ENCODE assay signal across 24 cellular contexts in the genomic region with DNA sequence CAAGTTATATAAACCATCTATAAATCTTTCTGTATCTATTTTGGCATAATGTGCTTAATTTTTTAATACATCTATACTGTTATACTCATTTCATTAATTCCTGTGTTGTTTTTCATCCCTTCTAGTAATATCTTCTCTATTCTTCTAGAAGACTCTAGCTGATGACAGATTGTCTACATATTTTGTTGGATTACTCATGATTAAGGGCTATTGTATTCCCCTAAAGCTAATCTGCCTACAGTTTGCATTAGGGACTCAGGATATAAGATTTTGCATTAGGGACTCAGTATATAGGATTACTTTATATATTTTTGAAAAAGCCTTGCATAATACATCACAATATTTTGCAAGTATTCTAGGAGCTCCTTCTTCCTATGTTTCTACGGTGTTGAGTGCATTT. TPM values are rescaled to one million over a fixed set of nuclear protein-coding genes. Genes with fewer than 3 reads are reported as not detected.
DNase-seq lines count a peak whose midpoint lies in the region; TF ChIP-seq lines count a peak whose summit lies in the region.
"Had no signal": no experiment of that assay in that cellular context is flagged by ENCODE, and none has a peak within 500 bp of the region (broad histone marks: within the 10 kb centered on the region; RNA-seq: fewer than 3 reads in every experiment).

No MANE protein-coding gene starts in this region.

- H2BK20ac ChIP-seq in H9 (ENCODE audit: low read depth, low read length, poor library complexity, severe bottlenecking), result no peak overlapping the region

- H3K4me1 Mint-ChIP-seq in H9, result peaks cover 65 to 69% of the 10 kb centered on the region in 2 experiments
- H3K4me1 Mint-ChIP-seq: CD4-positive, CD25-positive, alpha-beta regulatory T cell had no signal

- peak overlapping the region; percentile 72 to 89 (median 85); a peak in 6 of 7 replicates for H3K27ac Mint-ChIP-seq in H9
- H3K27ac Mint-ChIP-seq: CD4-positive, CD25-positive, alpha-beta regulatory T cell had no signal

- H2BK120ac ChIP-seq in H9 (ENCODE audit: low read depth, low read length, poor library complexity, severe bottlenecking), result no peak overlapping the region

- no peak overlapping the region for H3T11ph ChIP-seq in H9 (ENCODE audit: low read length)

- no peak overlapping the region for H4K8ac ChIP-seq in H9 (replicated peaks; ENCODE audit: insufficient read length, low read depth, low read length)

- BruUV-seq in A673 (replicated peaks; lab: Mats Ljungman, UMichigan), result no TSS peak

- intact Hi-C loops in A673 (cut with micrococcal nuclease; ENCODE audit: unreplicated experiment), result no loop called here

- POLR2A ChIA-PET in A673 (lab: Charles Lee; ENCODE audit: low non-redundant PET), result no interaction called here

- no peak overlapping the region for H2AK5ac ChIP-seq in H9 (ENCODE audit: insufficient read length, low read length)

- CTCF ChIA-PET in A673 (lab: Charles Lee), result no interaction called here

- no peaks in the 10 kb centered on the region for H3K9me3 Mint-ChIP-seq in H9

- no peaks in the 10 kb centered on the region for H4K20me1 ChIP-seq in H9 (ENCODE audit: control insufficient read depth, insufficient read depth, insufficient read length)
- H4K20me1 ChIP-seq: BLaER1 had no signal

- no peak overlapping the region for H2BK5ac ChIP-seq in H9 (ENCODE audit: insufficient read length, low read length)

- no peak overlapping the region for H2BK15ac ChIP-seq in H9 (ENCODE audit: low read depth, low read length)

- H4K5ac ChIP-seq in H9 (ENCODE audit: insufficient read length, low read depth, low read length), result no peak overlapping the region

- peak; percentile 36 for DNase-seq in D341Med (ENCODE audit: low spot score)
- no peak for DNase-seq in H9
- peak; percentile 77 for DNase-seq in NCI-H82 treated with DMSO at 0.1 percent for 48 hours (lab: John Stamatoyannopoulos, UW; ENCODE audit: unreplicated experiment)
- no peak for DNase-seq in A673 (ENCODE audit: low spot score)
- DNase-seq in A172 (ENCODE audit: low spot score), result no peak
- no peak for DNase-seq in activated gamma-delta T cell (lab: John Stamatoyannopoulos, UW)
- DNase-seq: 8988T; CD4-positive, CD25-positive, alpha-beta regulatory T cell; DMS 273 treated with DMSO at 0.1 percent for 48 hours; DND-41; GM23248; HCEC 1CT; NCI-H1092 treated with DMSO at 0.1 percent for 48 hours; NCI-H1436 treated with DMSO at 0.1 percent for 48 hours; NCI-H187 treated with DMSO at 0.1 percent for 48 hours; NCI-H2171 treated with DMSO at 0.1 percent for 48 hours; NCI-H345; NCI-H510A treated with DMSO at 0.1 percent for 48 hours; NCI-H748 treated with DMSO at 0.1 percent for 48 hours; NK-92 treated with Interleukin-12 subunit alpha and Interleukin-12 subunit beta, amount 100 ng/mL, for 24 hours; PC-3; SJCRH30 had no signal

- no peaks in the 10 kb centered on the region for H3K9me3 ChIP-seq in H9 (ENCODE audit: control insufficient read depth, low read depth, low read length)
- H3K9me3 ChIP-seq in iPS-18a (ENCODE audit: control insufficient read depth, low read depth, low read length), result no peaks in the 10 kb centered on the region
- H3K9me3 ChIP-seq in A673 (ENCODE audit: low read depth, low read length, poor library complexity, severe bottlenecking), result no peaks in the 10 kb centered on the region
- H3K9me3 ChIP-seq: BLaER1, SJCRH30 had no signal

- H2BK12ac ChIP-seq in H9 (ENCODE audit: insufficient read length, low read depth, low read length), result no peak overlapping the region

- H3K4me1 ChIP-seq in H9 (ENCODE audit: insufficient read depth, low read length) (peaks cover 2% of the 10 kb centered on the region; the same call in 1 of the 2 replicates), iPS-18a (ENCODE audit: control insufficient read depth, low read depth, low read length) (peaks cover 76% of the 10 kb centered on the region), A673 (ENCODE audit: insufficient read depth, low read length, poor library complexity, severe bottlenecking) (peaks cover 32% of the 10 kb centered on the region)
- H3K4me1 ChIP-seq: BLaER1 had no signal

- H3K14ac ChIP-seq in H9 (ENCODE audit: insufficient read depth, low read length), result no peak overlapping the region

- H3K27me3 ChIP-seq in H9 (ENCODE audit: insufficient read depth, low read length) (no peaks in the 10 kb centered on the region), iPS-18a (ENCODE audit: control insufficient read depth, insufficient read depth, low read length) (no peaks in the 10 kb centered on the region), A673 (replicated peaks; ENCODE audit: insufficient read depth, low read depth, low read length, poor library complexity) (no peaks in the 10 kb centered on the region)
- H3K27me3 ChIP-seq: BLaER1, SJCRH30 had no signal

- H3K79me2 ChIP-seq in H9 (ENCODE audit: insufficient read depth, low read length), result no peaks in the 10 kb centered on the region

- no peak overlapping the region for H3K4me3 Mint-ChIP-seq in H9
- H3K4me3 Mint-ChIP-seq: CD4-positive, CD25-positive, alpha-beta regulatory T cell had no signal

- H3K4ac ChIP-seq in H9 (ENCODE audit: low read depth, low read length), result no peak overlapping the region

- H4K91ac ChIP-seq in H9 (ENCODE audit: insufficient read length, low read depth, low read length), result no peak overlapping the region

- no peak overlapping the region for H3K56ac ChIP-seq in H9 (ENCODE audit: insufficient read length, low read depth, low read length)

- H3K4me3 ChIP-seq in iPS-18a (ENCODE audit: low read length), result no peak overlapping the region
- no peak overlapping the region for H3K4me3 ChIP-seq in A673 (ENCODE audit: low read depth, low read length, poor library complexity, severe bottlenecking)
- H3K4me3 ChIP-seq: BLaER1, GM23248, SJCRH30 had no signal

- H3K36me3 ChIP-seq in iPS-18a (ENCODE audit: control insufficient read depth, low read depth, low read length) (no peaks in the 10 kb centered on the region), A673 (ENCODE audit: insufficient read depth, low read length, poor library complexity, severe bottlenecking) (no peaks in the 10 kb centered on the region)
- H3K36me3 ChIP-seq: BLaER1, SJCRH30 had no signal

- H3K4me2 ChIP-seq in H9 (ENCODE audit: insufficient read depth, insufficient read length, low read length), result no peak overlapping the region
- H3K4me2 ChIP-seq: BLaER1 had no signal

- H3K9ac ChIP-seq in H9 (ENCODE audit: extremely low read depth, insufficient read length, low read length) (no peak overlapping the region), iPS-18a (ENCODE audit: low read length) (no peak overlapping the region)
- H3K9ac ChIP-seq: BLaER1, GM23248 had no signal

- H3K23ac ChIP-seq in H9 (ENCODE audit: insufficient read length, low read depth, low read length), result no peak overlapping the region

- no peak overlapping the region for H2AFZ ChIP-seq in H9 (ENCODE audit: low read length)
- H2AFZ ChIP-seq: GM23248 had no signal

- H3K18ac ChIP-seq in H9 (ENCODE audit: insufficient read length, low read depth, low read length), result no peak overlapping the region

- no peaks in the 10 kb centered on the region for H3K27me3 Mint-ChIP-seq in H9 (ENCODE audit: low read depth)
- H3K27me3 Mint-ChIP-seq: CD4-positive, CD25-positive, alpha-beta regulatory T cell had no signal

- no CpG with 5 or more reads among the region's 1 CpG for WGBS in H9 (ENCODE audit: extremely low coverage, insufficient read length, low lambda C conversion rate)

- H3K27ac ChIP-seq in H9 (ENCODE audit: insufficient read length, low read depth, low read length) (no peak overlapping the region), iPS-18a (ENCODE audit: low read length) (peak overlapping the region; percentile 52), A673 (ENCODE audit: low read depth, low read length, poor library complexity, severe bottlenecking) (no peak overlapping the region)
- H3K27ac ChIP-seq: BLaER1, GM23248, SJCRH30 had no signal

- H3K23me2 ChIP-seq in H9 (ENCODE audit: insufficient read length, low read depth, low read length, poor library complexity, severe bottlenecking), result no peaks in the 10 kb centered on the region

- no peaks in the 10 kb centered on the region for H3K36me3 Mint-ChIP-seq in H9 (ENCODE audit: insufficient read depth in 1 of 3, low read depth in 3 of 3)
- H3K36me3 Mint-ChIP-seq: CD4-positive, CD25-positive, alpha-beta regulatory T cell had no signal

- TF ChIP-seq CTCF in H9 (conservative IDR thresholded peaks at IDR 0.05) (no peak), A673 (conservative IDR thresholded peaks at IDR 0.05; ENCODE audit: low read depth, low read length) (no peak)

- H3K79me1 ChIP-seq in H9 (ENCODE audit: insufficient read depth, low read depth, low read length, poor library complexity, severe bottlenecking), result no peaks in the 10 kb centered on the region

RNA-seq across cellular contexts. Expression of a gene that starts 8.3 kb away (rescaled TPM):
- total RNA-seq in H9 (2021), result 60.0 and 61.5 TPM in 2 replicates
- 22.8 and 26.9 TPM in 2 replicates for total RNA-seq in A673 (2021)
- total RNA-seq in A172 (2014; rRNA removed; shearing (Covaris generic)), result 11.6 and 16.2 TPM in 2 replicates
- total RNA-seq: CD4-positive, CD25-positive, alpha-beta regulatory T cell had no signal

Comparison
In these comparisons a context has a peak if more than half of its experiments do, and no peak if none do; other contexts are left out.
1. DNase-seq: peak in D341Med (single experiment) and NCI-H82 treated with DMSO at 0.1 percent for 48 hours (single experiment); none in H9 (single experiment), A673 (single experiment), A172 (single experiment) and activated gamma-delta T cell (single experiment).